8 cellular contexts compared by ENCODE assay signal in the genomic region with DNA sequence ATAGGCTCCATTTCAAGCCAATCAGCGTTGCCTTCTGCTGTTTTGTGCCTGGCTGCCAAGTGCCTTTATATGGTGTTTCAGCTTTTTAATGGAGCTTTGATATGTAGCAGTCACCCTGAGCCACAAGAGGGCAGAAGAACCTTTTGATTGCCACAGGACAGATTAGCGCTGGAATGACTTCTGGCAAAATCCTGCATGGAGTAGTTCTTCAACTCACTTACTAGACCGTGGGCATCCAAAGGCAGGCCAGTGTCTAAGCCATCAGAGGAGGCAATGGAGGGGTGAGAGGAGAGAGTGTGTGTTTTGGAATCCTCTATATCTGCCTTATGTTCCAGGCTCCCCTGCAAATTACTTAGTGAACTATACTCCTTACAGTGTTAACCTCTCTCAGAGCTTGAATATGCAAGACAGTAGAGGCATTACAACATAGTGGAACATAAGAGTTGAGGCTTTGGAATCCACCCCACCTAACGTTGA. TPM values are rescaled to one million over a fixed set of nuclear protein-coding genes. Genes with fewer than 3 reads are reported as not detected.
DNase-seq lines count a peak whose midpoint lies in the region; ATAC-seq and TF ChIP-seq lines count a peak whose summit lies in the region.

No MANE protein-coding gene starts in this region.

- H3K36me3 ChIP-seq in HAP-1 (replicated peaks) (no peaks in the 10 kb centered on the region), left lung (no peaks in the 10 kb centered on the region)

- ATAC-seq in left lung (peak; percentile 97), HG03095 (IDR thresholded peaks at IDR 0.05; ENCODE audit: unreplicated experiment) (no peak)

- DNase-seq in AG20443 (ENCODE audit: low spot score), result peak; percentile 88
- DNase-seq in HAP-1 (ENCODE audit: low spot score in 2 of 2), result peak; percentile 83 to 92
- peak; percentile 87 to 95 for DNase-seq in NCI-H446 (lab: John Stamatoyannopoulos, UW)
- DNase-seq in activated CD4-positive, CD25-positive, alpha-beta regulatory T cell treated with anti-CD3 and anti-CD28 coated beads, Interleukin-2, amount 50 U/mL, for 72 hours, result peak; percentile 33
- peak; percentile 95 for DNase-seq in choroid plexus epithelial cell (ENCODE audit: low read depth)
- DNase-seq in left lung, result peak in 1 of 2 donors; percentile 43
- peak; percentile 7 to 13 for DNase-seq in stimulated activated CD4-positive, alpha-beta T cell treated with anti-CD3 and anti-CD28 coated beads, Interleukin-4, amount 100 ng/mL, for 4 hours

- no peaks in the 10 kb centered on the region for H3K9me3 ChIP-seq in HAP-1
- H3K9me3 ChIP-seq in left lung, result no peaks in the 10 kb centered on the region

- peak; percentile 97 for TF ChIP-seq CTCF in choroid plexus epithelial cell (conservative IDR thresholded peaks at IDR 0.05; ENCODE audit: low read depth, low read length)
- peak; percentile 66 to 77 for TF ChIP-seq CTCF in left lung (IDR thresholded peaks at IDR 0.05)

- H3K27me3 ChIP-seq in HAP-1 (ENCODE audit: low read depth) (no peaks in the 10 kb centered on the region), left lung (no peaks in the 10 kb centered on the region)

- H3K27ac ChIP-seq in left lung, result no peak overlapping the region

- intact Hi-C loops in left lung (cut with DNase I), result loop anchor here in 1 of 2 donors (10.0 kb wide), 1 partner anchor 171 kb away; a partner anchor contains a TSS

- in situ Hi-C loops in HAP-1 (cut with MboI; ENCODE audit: low sequenced_read_pairs), result loop anchor here (25.0 kb wide), 1 partner anchor 274 kb away; a partner anchor contains a TSS

- H3K4me1 ChIP-seq in HAP-1 (peaks cover 38% of the 10 kb centered on the region), left lung (peaks cover 0 to 7% of the 10 kb centered on the region in 2 donors)

- H3K4me3 ChIP-seq in HAP-1 (no peak overlapping the region), choroid plexus epithelial cell (ENCODE audit: low read depth, low read length) (no peak overlapping the region), left lung (no peak overlapping the region)

RNA-seq across cellular contexts. Expression of a gene that starts 56.2 kb away (rescaled TPM):
- total RNA-seq in left lung, result 10 to 100 TPM; 18.9 to 23.2 TPM
